In genomic region chr17:882827-883585, GRCh38 we compare ENCODE assay signal across 10 cellular contexts.
A peak's percentile ranks its signal among the peaks of the same experiment; 100 is the strongest.
DNase-seq lines count a peak whose midpoint lies in the region; ATAC-seq, FAIRE-seq and TF ChIP-seq lines count a peak whose summit lies in the region.
"Had no signal": no experiment of that assay in that cellular context is flagged by ENCODE, and none has a peak within 500 bp of the region (broad histone marks: within the 10 kb centered on the region; RNA-seq: fewer than 3 reads in every experiment).

No MANE protein-coding gene starts in this region.

- no peak overlapping the region; the same call in 2 of the 3 replicates for H2BK15ac ChIP-seq in IMR-90 (ENCODE audit: low read depth, low read length)

- H2BK20ac ChIP-seq in IMR-90 (ENCODE audit: low read depth, low read length) = peak overlapping the region; percentile 63; the same call in 1 of the 2 replicates

- POLR2A ChIA-PET in IMR-90 (lab: Charles Lee; ENCODE audit: unreplicated experiment) = interaction anchor here (0.6 kb wide), 1 partner anchor 200 kb away, joined by 3 read pairs; no protein-coding TSS in a partner anchor

- dilution Hi-C loops in IMR-90 (cut with HindIII; ENCODE audit: low sequenced_read_pairs, unreplicated experiment) = no loop called here

- no peaks in the 10 kb centered on the region for H3K9me3 ChIP-seq in IMR-90 (ENCODE audit: control insufficient read depth, insufficient read depth, low read length)
- no peaks in the 10 kb centered on the region for H3K9me3 ChIP-seq in suprapubic skin

- H4K5ac ChIP-seq in IMR-90 (ENCODE audit: low read depth, low read length) = peak overlapping the region; percentile 70; the same call in 1 of the 2 replicates

- H2AK9ac ChIP-seq in IMR-90 (replicated peaks; ENCODE audit: low read depth, low read length, poor library complexity) = peak overlapping the region; percentile 47

- no peak overlapping the region for H2BK120ac ChIP-seq in IMR-90 (ENCODE audit: low read depth, low read length)

- peak overlapping the region; percentile 83 for H2AK5ac ChIP-seq in IMR-90 (ENCODE audit: low read depth, low read length)

- peak overlapping the region; percentile 93 for H3K23ac ChIP-seq in IMR-90 (ENCODE audit: low read depth, low read length)

- 0 out of 2 replicates have a peak overlapping the region, but pooled peaks have one; percentile 19 for H3K9ac ChIP-seq in IMR-90 (ENCODE audit: low read depth, low read length)

- TF ChIP-seq CTCF in IMR-90 (conservative IDR thresholded peaks at IDR 0.05; ENCODE audit: low read depth, low read length) = no peak
- no peak for TF ChIP-seq CTCF in bronchial epithelial cell (IDR thresholded peaks at IDR 0.05; ENCODE audit: insufficient read depth, low read length, severe bottlenecking)
- TF ChIP-seq CTCF in suprapubic skin (IDR thresholded peaks at IDR 0.05) = no peak

- H3K4me3 ChIP-seq in IMR-90 (ENCODE audit: insufficient read depth, low read depth, low read length) (no peak overlapping the region), bronchial epithelial cell (ENCODE audit: low read depth, low read length) (no peak overlapping the region), suprapubic skin (no peak overlapping the region)

- in situ Hi-C loops in IMR-90 (cut with MboI; ENCODE audit: low sequenced_read_pairs) = no loop called here

- H3K4ac ChIP-seq in IMR-90 (ENCODE audit: low read depth, low read length) = peak overlapping the region; percentile 89

- H3K27me3 ChIP-seq in IMR-90 (ENCODE audit: control insufficient read depth, insufficient read depth, low read length) = no peaks in the 10 kb centered on the region
- H3K27me3 ChIP-seq in bronchial epithelial cell (ENCODE audit: control insufficient read depth, insufficient read depth, low read length) = no peaks in the 10 kb centered on the region
- no peaks in the 10 kb centered on the region for H3K27me3 ChIP-seq in suprapubic skin

- CTCF ChIA-PET in IMR-90 (lab: Yijun Ruan, JAX) = interaction anchor here (0.6 kb wide), 1 partner anchor 17 kb away, joined by 3 read pairs; no protein-coding TSS in a partner anchor

- H3K14ac ChIP-seq in IMR-90 (replicated peaks; ENCODE audit: low read depth, low read length) = peak overlapping the region; percentile 65

- H3K36me3 ChIP-seq in IMR-90 (ENCODE audit: control insufficient read depth, insufficient read depth, low read length) (peaks cover 2% of the 10 kb centered on the region; the same call in 1 of the 2 replicates), bronchial epithelial cell (ENCODE audit: control insufficient read depth, insufficient read depth, low read length) (peaks cover 1% of the 10 kb centered on the region), suprapubic skin (no peaks in the 10 kb centered on the region)

- H3K79me1 ChIP-seq in IMR-90 (ENCODE audit: low read depth in 1 of 2, low read length in 2 of 2) = peaks cover 40 to 82% of the 10 kb centered on the region in 2 experiments

- WGBS in IMR-90 (ENCODE audit: extremely low coverage in 2 of 2, insufficient read length in 1 of 2), 2 experiments = 59% methylated on average over 2 of the region's 14 CpGs; no CpG with 5 or more reads in 1 of the 2 experiments
- 42% methylated on average over 13 of the region's 14 CpGs for WGBS in suprapubic skin

- no peak for FAIRE-seq in bronchial epithelial cell (lab: Jason Lieb, UNC)

- ATAC-seq in IMR-90 (ENCODE audit: low read depth) = peak; percentile 58

- no peak for TF ChIP-seq RAD21 in IMR-90 (IDR thresholded peaks at IDR 0.05; ENCODE audit: low read length)

- H3K56ac ChIP-seq in IMR-90 (ENCODE audit: extremely low read depth, insufficient read depth, low read length) = no peak overlapping the region

- H3K27ac ChIP-seq in IMR-90 (ENCODE audit: insufficient read depth, low read length) = peak overlapping the region; percentile 51; the same call in 1 of the 2 replicates
- peak overlapping the region; percentile 82 for H3K27ac ChIP-seq in suprapubic skin

- H3K18ac ChIP-seq in IMR-90 (ENCODE audit: low read depth, low read length) = peak overlapping the region; percentile 53

- no TSS peak for BruUV-seq in IMR-90 (replicated peaks; lab: Mats Ljungman, UMichigan)

- DNase-seq in IMR-90 (peak; percentile 66), bronchial epithelial cell (ENCODE audit: low read depth) (peak; percentile 28), left kidney (ENCODE audit: low read depth, low spot score) (peak; percentile 94), suprapubic skin (ENCODE audit: low spot score in 2 of 2) (peak in 1 of 2 donors; percentile 74), posterior vena cava (ENCODE audit: low spot score) (no peak), GM19240 (ENCODE audit: insufficient read length, low spot score) (no peak), DMS153 (lab: John Stamatoyannopoulos, UW) (no peak)
- no peak for DNase-seq in stimulated activated CD4-positive, alpha-beta T cell treated with anti-CD3 and anti-CD28 coated beads, Interleukin-1b, Interleukin-23, amount 100 ng/mL, for 48 hours
- DNase-seq: activated naive CD8-positive, alpha-beta T cell treated with anti-CD3 and anti-CD28 coated beads, Interleukin-2, amount 10 ng/mL, durations not matched to agents 7 days and 5 days; RPMI8226 had no signal

- intact Hi-C loops in IMR-90 (cut with micrococcal nuclease) (no loop called here), posterior vena cava (cut with DNase I) (no loop called here)

- H4K91ac ChIP-seq in IMR-90 (ENCODE audit: insufficient read depth, low read depth, low read length) = no peak overlapping the region

- peaks cover 63% of the 10 kb centered on the region for H4K20me1 ChIP-seq in IMR-90 (ENCODE audit: insufficient read depth, low read length)

- TF ChIP-seq EP300 in suprapubic skin (IDR thresholded peaks at IDR 0.05) = no peak

- H2BK5ac ChIP-seq in IMR-90 (ENCODE audit: low read depth, low read length, poor library complexity, severe bottlenecking) = no peak overlapping the region

- H3K4me2 ChIP-seq in IMR-90 (ENCODE audit: low read depth, low read length) = peak overlapping the region; percentile 58

- H4K8ac ChIP-seq in IMR-90 (ENCODE audit: low read depth in 2 of 2, low read length in 2 of 2) = peak overlapping the region in 1 of 2 experiments; percentile 26; a peak in 1 of 4 replicates

- no peak for TF ChIP-seq POLR2A in IMR-90 (IDR thresholded peaks at IDR 0.05; ENCODE audit: low read depth, low read length)
- no peak for TF ChIP-seq POLR2A in suprapubic skin (IDR thresholded peaks at IDR 0.05)

- H3K4me1 ChIP-seq in IMR-90 (ENCODE audit: control insufficient read depth, insufficient read depth, low read length) (peaks cover 27% of the 10 kb centered on the region), suprapubic skin (peaks cover 64% of the 10 kb centered on the region)

- H3K9me1 ChIP-seq in IMR-90 (ENCODE audit: insufficient read depth, low read length) = peaks cover 30% of the 10 kb centered on the region

- peak overlapping the region; percentile 68 for H2AFZ ChIP-seq in IMR-90 (replicated peaks; ENCODE audit: low read length, poor library complexity)

TF ChIP-seq in IMR-90, 13 proteins besides CTCF, POLR2A, EP300 and RAD21:
- TF ChIP-seq MAFK (IDR thresholded peaks at IDR 0.05; ENCODE audit: low read depth, low read length) = no peak
- TF ChIP-seq ELK1 (IDR thresholded peaks at IDR 0.05; ENCODE audit: borderline replicate concordance, low read depth, low read length) = no peak
- no peak for TF ChIP-seq FOS (IDR thresholded peaks at IDR 0.05; ENCODE audit: low read depth, low read length)
- no peak for TF ChIP-seq MXI1 (IDR thresholded peaks at IDR 0.05; ENCODE audit: borderline replicate concordance, low read depth, low read length)
- no peak for TF ChIP-seq CHD1 (IDR thresholded peaks at IDR 0.05; ENCODE audit: low read depth, low read length)
- TF ChIP-seq CEBPB (IDR thresholded peaks at IDR 0.05; ENCODE audit: low read depth, low read length) = no peak
TF ChIP-seq in IMR-90: peak in this region for 0.

Comparison
In these comparisons a context has a peak if more than half of its experiments do, and no peak if none do; other contexts are left out.
1. DNase-seq: peak in IMR-90 (single experiment), bronchial epithelial cell (single experiment) and left kidney (single experiment); none in posterior vena cava (single experiment), GM19240 (single experiment), DMS153 (single experiment) and stimulated activated CD4-positive, alpha-beta T cell treated with anti-CD3 and anti-CD28 coated beads, Interleukin-1b, Interleukin-23, amount 100 ng/mL, for 48 hours (single experiment).